In genomic region chr1:31771891-31772668, GRCh38 we compare ENCODE assay signal across 8 cellular contexts. TPM values are rescaled to one million over a fixed set of nuclear protein-coding genes. Genes with fewer than 3 reads are reported as not detected.
DNase-seq lines count a peak whose midpoint lies in the region; ATAC-seq lines count a peak whose summit lies in the region.

No MANE protein-coding gene starts in this region.

- H3K36me3 ChIP-seq in mesodermal cell (ENCODE audit: control insufficient read depth, insufficient read depth, low read length): no peaks in the 10 kb centered on the region
- H3K36me3 ChIP-seq in subcutaneous abdominal adipose tissue (ENCODE audit: control insufficient read depth in 5 of 5, insufficient read depth in 5 of 5, low read length in 5 of 5): no peaks in the 10 kb centered on the region

- ATAC-seq in T-helper 17 cell (peak; percentile 74), GM21526 (IDR thresholded peaks at IDR 0.05; ENCODE audit: low FRiP score, unreplicated experiment) (no peak), GM21786 (IDR thresholded peaks at IDR 0.05; ENCODE audit: unreplicated experiment) (no peak)

- peak overlapping the region; percentile 9 for H3K4me3 ChIP-seq in mesodermal cell (ENCODE audit: extremely low read depth, insufficient read depth, low read length, poor library complexity, severe bottlenecking)
- H3K4me3 ChIP-seq in subcutaneous abdominal adipose tissue (ENCODE audit: low read depth in 1 of 5, low read length in 5 of 5): peak overlapping the region; percentile 0 to 53 (median 19)

- peaks cover 25% of the 10 kb centered on the region for H3K4me1 ChIP-seq in mesodermal cell (ENCODE audit: control insufficient read depth, insufficient read depth, low read length, poor library complexity, severe bottlenecking)
- H3K4me1 ChIP-seq in subcutaneous abdominal adipose tissue (ENCODE audit: control insufficient read depth in 5 of 5, insufficient read depth in 5 of 5, low read length in 5 of 5): peaks cover 2 to 17% (median 12%) of the 10 kb centered on the region in 5 donors

- no peak for DNase-seq in T-helper 17 cell
- peak; percentile 46 for DNase-seq in astrocyte of the hippocampus (ENCODE audit: low read depth, low spot score)
- DNase-seq in NCI-H345 (lab: John Stamatoyannopoulos, UW): no peak
- no peak for DNase-seq in MV-4-11 (lab: John Stamatoyannopoulos, UW)

- peak overlapping the region; percentile 69 for H3K27ac Mint-ChIP-seq in T-helper 17 cell

- H3K4me3 Mint-ChIP-seq in T-helper 17 cell: peak overlapping the region; percentile 97

- peaks cover 40% of the 10 kb centered on the region for H3K4me1 Mint-ChIP-seq in T-helper 17 cell

- H3K9me3 ChIP-seq in T-helper 17 cell (ENCODE audit: control insufficient read depth, low read length, poor library complexity, severe bottlenecking): no peaks in the 10 kb centered on the region
- H3K9me3 ChIP-seq in mesodermal cell (ENCODE audit: control insufficient read depth, low read length): no peaks in the 10 kb centered on the region
- H3K9me3 ChIP-seq in subcutaneous abdominal adipose tissue (ENCODE audit: control insufficient read depth in 5 of 5, low read length in 5 of 5): no peaks in the 10 kb centered on the region

- H3K36me3 Mint-ChIP-seq in T-helper 17 cell (ENCODE audit: low read depth): peaks cover 8% of the 10 kb centered on the region

- H3K27me3 ChIP-seq in subcutaneous abdominal adipose tissue (ENCODE audit: control insufficient read depth in 5 of 5, insufficient read depth in 4 of 5, low read length in 5 of 5): peaks cover 18 to 56% (median 49%) of the 10 kb centered on the region in 5 donors

- H3K9ac ChIP-seq in subcutaneous abdominal adipose tissue (ENCODE audit: low read length in 5 of 5): peak overlapping the region in 1 of 5 donors; percentile 33

- H3K27me3 Mint-ChIP-seq in T-helper 17 cell: peaks cover 41% of the 10 kb centered on the region

- 7% methylated on average over 62 to 64 of the region's 68 CpGs for WGBS in mesodermal cell (ENCODE audit: insufficient coverage in 2 of 2), 2 experiments

- no peak overlapping the region for H3K27ac ChIP-seq in mesodermal cell (ENCODE audit: low read depth, low read length, severe bottlenecking)
- H3K27ac ChIP-seq in subcutaneous abdominal adipose tissue (ENCODE audit: low read depth, low read length): no peak overlapping the region

RNA-seq across cellular contexts. Expression of gene ADGRB2, which starts 7.9 kb away (rescaled TPM):
- 1 to 10 TPM; 1.0 to 1.4 TPM for total RNA-seq in T-helper 17 cell
- 24.5 TPM for polyA plus RNA-seq in mesodermal cell (2013, experiment 1 of 2)
- 18.7 TPM for polyA plus RNA-seq in mesodermal cell (2013, experiment 2 of 2)

RNA-seq across cellular contexts. Expression of gene SPOCD1, which starts 43.7 kb away (rescaled TPM):
- 1 to 10 TPM in 1 of 2 donors, under 1 TPM in 1; 0.30 to 7.5 TPM for total RNA-seq in T-helper 17 cell
- polyA plus RNA-seq in mesodermal cell (2013, experiment 1 of 2): 7.0 TPM
- 5.4 TPM for polyA plus RNA-seq in mesodermal cell (2013, experiment 2 of 2)
